Comparison of ENCODE assay signal across 1 cellular context in genomic region chr11:94809251-94809650, GRCh38.
TF ChIP-seq lines count a peak whose summit lies in the region.

No MANE protein-coding gene starts in this region.

TF ChIP-seq in K562, 482 proteins besides CTCF, POLR2A, EP300 and RAD21 (continued from another document):
- TF ChIP-seq MAFG (tag; conservative IDR thresholded peaks at IDR 0.05), result no peak
